ENCODE assay signal across 1 cellular context in genomic region chr14:23602181-23603095, GRCh38.
TF ChIP-seq lines count a peak whose summit lies in the region.

No MANE protein-coding gene starts in this region.

TF ChIP-seq in HepG2, 621 proteins besides CTCF, POLR2A, EP300 and RAD21 (continued from another document and continues in another):
- peak; percentile 96 for TF ChIP-seq ATF3 (CRISPR knock-in tag; IDR thresholded peaks at IDR 0.05)
- TF ChIP-seq ZNF350 (CRISPR knock-in tag; IDR thresholded peaks at IDR 0.05; ENCODE audit: borderline replicate concordance, low read depth): peak; percentile 83; the same call in 1 of the 2 replicates
- peak; percentile 42; the same call in 1 of the 2 replicates for TF ChIP-seq BORCS8-MEF2B (CRISPR knock-in tag; IDR thresholded peaks at IDR 0.05)
- no peak; the same call in 1 of the 2 replicates for TF ChIP-seq IRF1 (CRISPR knock-in tag; IDR thresholded peaks at IDR 0.05; ENCODE audit: low read depth)
- no peak for TF ChIP-seq ZNF674 (CRISPR knock-in tag; IDR thresholded peaks at IDR 0.05; ENCODE audit: low read depth)
- TF ChIP-seq ZNF318 (CRISPR knock-in tag; IDR thresholded peaks at IDR 0.05): no peak
- TF ChIP-seq HNF4G (IDR thresholded peaks at IDR 0.05; ENCODE audit: borderline replicate concordance, low read depth, low read length): no peak
- no peak; the same call in 1 of the 2 replicates for TF ChIP-seq HNF4G (CRISPR knock-in tag; IDR thresholded peaks at IDR 0.05; ENCODE audit: borderline replicate concordance, low read depth)
- TF ChIP-seq ZNF570 (CRISPR knock-in tag; IDR thresholded peaks at IDR 0.05; ENCODE audit: borderline replicate concordance): no peak
- peak; percentile 73 for TF ChIP-seq ZNF33B (CRISPR knock-in tag; IDR thresholded peaks at IDR 0.05)
- no peak for TF ChIP-seq SRSF9 (IDR thresholded peaks at IDR 0.05; ENCODE audit: borderline replicate concordance, insufficient read depth, low read depth, low read length, poor library complexity, severe bottlenecking)
- 0 out of 2 replicates have a peak, but pooled peaks have one; percentile 34 for TF ChIP-seq ZNF232 (CRISPR knock-in tag; IDR thresholded peaks at IDR 0.05; ENCODE audit: borderline replicate concordance)
- no peak for TF ChIP-seq ZNF740 (CRISPR knock-in tag; IDR thresholded peaks at IDR 0.05)
- TF ChIP-seq ZNF646 (CRISPR knock-in tag; IDR thresholded peaks at IDR 0.05): no peak
- peak; percentile 86; the same call in 1 of the 2 replicates for TF ChIP-seq ZNF503 (CRISPR knock-in tag; IDR thresholded peaks at IDR 0.05)
- TF ChIP-seq ZNF34 (CRISPR knock-in tag; IDR thresholded peaks at IDR 0.05; ENCODE audit: borderline replicate concordance): no peak
- peak; percentile 12; the same call in 1 of the 2 replicates for TF ChIP-seq MAFF (IDR thresholded peaks at IDR 0.05; ENCODE audit: low read depth, low read length)
- no peak for TF ChIP-seq BRF2 (CRISPR knock-in tag; IDR thresholded peaks at IDR 0.05)
- peak; percentile 89 for TF ChIP-seq SOX5 (CRISPR knock-in tag; IDR thresholded peaks at IDR 0.05; ENCODE audit: borderline replicate concordance)
- TF ChIP-seq SNAPC4 (CRISPR knock-in tag; IDR thresholded peaks at IDR 0.05): no peak; the same call in 1 of the 2 replicates
